ENCODE assay signal across 9 cellular contexts in the genomic region with DNA sequence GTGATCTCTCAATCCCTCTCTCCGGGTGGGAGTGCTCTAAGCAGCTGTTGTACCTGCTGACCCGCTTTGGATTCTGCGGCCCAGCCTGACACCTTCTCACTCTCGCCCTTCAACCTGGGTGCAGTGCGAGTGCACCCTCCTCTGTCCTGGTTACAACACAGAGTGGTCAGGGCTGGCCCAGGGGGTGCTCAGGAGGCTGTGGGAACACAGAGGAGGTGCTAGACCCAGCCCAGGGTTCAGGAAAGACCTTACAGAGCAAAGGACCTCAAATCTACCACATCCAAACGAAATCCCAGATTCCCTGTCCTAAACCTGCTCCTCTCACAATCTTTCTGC. TPM values are rescaled to one million over a fixed set of nuclear protein-coding genes. Genes with fewer than 3 reads are reported as not detected.
DNase-seq lines count a peak whose midpoint lies in the region; FAIRE-seq and TF ChIP-seq lines count a peak whose summit lies in the region.
"Had no signal": no experiment of that assay in that cellular context is flagged by ENCODE, and none has a peak within 500 bp of the region (broad histone marks: within the 10 kb centered on the region; RNA-seq: fewer than 3 reads in every experiment).

No MANE protein-coding gene starts in this region.

- H3K27ac ChIP-seq in Karpas-422 (ENCODE audit: low read length): no peak overlapping the region
- no peak overlapping the region for H3K27ac ChIP-seq in effector memory CD4-positive, alpha-beta T cell (ENCODE audit: insufficient read depth, low read length, poor library complexity, severe bottlenecking)

- H3K27ac Mint-ChIP-seq in nephron: peak overlapping the region; percentile 56 to 82 (median 74)

- peaks cover 6% of the 10 kb centered on the region for H3K27me3 Mint-ChIP-seq in nephron (ENCODE audit: low read depth)

- no peaks in the 10 kb centered on the region for H3K36me3 ChIP-seq in Karpas-422 (ENCODE audit: insufficient read depth, low read length)
- H3K36me3 ChIP-seq in effector memory CD4-positive, alpha-beta T cell (ENCODE audit: control insufficient read depth, insufficient read depth, low read length): no peaks in the 10 kb centered on the region

- no peak for TF ChIP-seq POLR2A in GM12891 (IDR thresholded peaks at IDR 0.05; ENCODE audit: low read depth, low read length)

- peaks cover 11% of the 10 kb centered on the region for H3K4me1 Mint-ChIP-seq in nephron

- H3K9me3 Mint-ChIP-seq in nephron: peaks cover under 1% of the 10 kb centered on the region

- peaks cover 20% of the 10 kb centered on the region for H3K4me1 ChIP-seq in Karpas-422 (ENCODE audit: low read length)
- H3K4me1 ChIP-seq in effector memory CD4-positive, alpha-beta T cell (ENCODE audit: control insufficient read depth, insufficient read depth, low read length, poor library complexity, severe bottlenecking): peaks cover 9% of the 10 kb centered on the region

- H3K79me2 ChIP-seq in Karpas-422 (ENCODE audit: low read length): no peaks in the 10 kb centered on the region

- H2AFZ ChIP-seq in Karpas-422 (ENCODE audit: low read length): peak overlapping the region; percentile 98

- H3K9me2 ChIP-seq in Karpas-422 (replicated peaks; ENCODE audit: insufficient read depth, low read length): no peaks in the 10 kb centered on the region

- peaks cover 10% of the 10 kb centered on the region for H3K36me3 Mint-ChIP-seq in nephron (ENCODE audit: low read depth)

- H3K4me3 Mint-ChIP-seq in nephron: peak overlapping the region; percentile 82 to 88 (median 88)

- H3K4me2 ChIP-seq in Karpas-422 (ENCODE audit: low read depth, low read length, poor library complexity, severe bottlenecking): peak overlapping the region; percentile 79

- H3K27me3 ChIP-seq in Karpas-422 (ENCODE audit: low read length): no peaks in the 10 kb centered on the region
- no peaks in the 10 kb centered on the region for H3K27me3 ChIP-seq in effector memory CD4-positive, alpha-beta T cell (replicated peaks; ENCODE audit: control insufficient read depth, insufficient read depth, low read length, poor library complexity, severe bottlenecking)

- peak overlapping the region; percentile 73 for H3K4me3 ChIP-seq in Karpas-422 (ENCODE audit: low read length)
- H3K4me3 ChIP-seq in effector memory CD4-positive, alpha-beta T cell (ENCODE audit: insufficient read depth, low read depth, low read length, poor library complexity, severe bottlenecking): peak overlapping the region; percentile 61

- peaks cover 5% of the 10 kb centered on the region; the same call in 1 of the 2 replicates for H3K9me3 ChIP-seq in Karpas-422 (ENCODE audit: low read length)
- no peaks in the 10 kb centered on the region for H3K9me3 ChIP-seq in effector memory CD4-positive, alpha-beta T cell (ENCODE audit: control insufficient read depth, low read length)

- FAIRE-seq in GM12891 (lab: Jason Lieb, UNC): no peak

- DNase-seq in COR-L47 (lab: John Stamatoyannopoulos, UW) (peak; percentile 34), Karpas-422 (no peak), GM12891 (ENCODE audit: insufficient read length, low spot score) (no peak), NK-92 (lab: John Stamatoyannopoulos, UW; ENCODE audit: unreplicated experiment) (no peak), cortex of kidney (lab: John Stamatoyannopoulos, UW) (no peak), NCI-H2107 treated with DMSO at 0.1 percent for 48 hours (lab: John Stamatoyannopoulos, UW; ENCODE audit: unreplicated experiment) (no peak)
- DNase-seq in effector memory CD4-positive, alpha-beta T cell: no peak

- no peak for TF ChIP-seq CTCF in nephron (IDR thresholded peaks at IDR 0.05; ENCODE audit: unreplicated experiment in 3 of 3)

- H4K20me1 ChIP-seq in Karpas-422 (ENCODE audit: insufficient read depth, low read depth, low read length): no peaks in the 10 kb centered on the region

- H3K9ac ChIP-seq in Karpas-422 (ENCODE audit: low read length): peak overlapping the region; percentile 72

TF ChIP-seq in GM12891, 5 proteins besides CTCF, POLR2A, EP300 and RAD21:
- no peak for TF ChIP-seq TAF1 (IDR thresholded peaks at IDR 0.05; ENCODE audit: low read depth, low read length)
- no peak for TF ChIP-seq SPI1 (IDR thresholded peaks at IDR 0.05; ENCODE audit: low read depth, low read length)
- TF ChIP-seq POLR2AphosphoS5 (IDR thresholded peaks at IDR 0.05; ENCODE audit: low read depth, low read length): no peak
- no peak for TF ChIP-seq POU2F2 (IDR thresholded peaks at IDR 0.05; ENCODE audit: low read depth, low read length)
- TF ChIP-seq PAX5 (IDR thresholded peaks at IDR 0.05; ENCODE audit: insufficient read depth, low read length, severe bottlenecking): no peak

RNA-seq across cellular contexts. Expression of gene ZNF175, which starts 23.7 kb away (rescaled TPM):
- total RNA-seq in Karpas-422 (2014; rRNA removed; shearing (Covaris generic); ENCODE audit: low replicate concordance): 8.9 and 17.6 TPM in 2 replicates
- polyA plus RNA-seq in GM12891 (2012; ENCODE audit: low read depth, missing spikeins): 7.1 TPM

RNA-seq across cellular contexts. Expression of gene SIGLEC5, which starts 35.5 kb away (rescaled TPM):
- not detected in 2 replicates for total RNA-seq in Karpas-422 (2014; rRNA removed; shearing (Covaris generic); ENCODE audit: low replicate concordance)
- polyA plus RNA-seq in GM12891 (2012; ENCODE audit: low read depth, missing spikeins): not detected
- total RNA-seq: pulmonary artery endothelial cell had no signal

RNA-seq across cellular contexts. Expression of gene SIGLEC14, which starts 51.9 kb away (rescaled TPM):
- total RNA-seq in Karpas-422 (2014; rRNA removed; shearing (Covaris generic); ENCODE audit: low replicate concordance): 1.0 TPM in 1 of 2 replicates, not detected in the other
- polyA plus RNA-seq in GM12891 (2012; ENCODE audit: low read depth, missing spikeins): not detected
- total RNA-seq: pulmonary artery endothelial cell had no signal
